In the genomic region with DNA sequence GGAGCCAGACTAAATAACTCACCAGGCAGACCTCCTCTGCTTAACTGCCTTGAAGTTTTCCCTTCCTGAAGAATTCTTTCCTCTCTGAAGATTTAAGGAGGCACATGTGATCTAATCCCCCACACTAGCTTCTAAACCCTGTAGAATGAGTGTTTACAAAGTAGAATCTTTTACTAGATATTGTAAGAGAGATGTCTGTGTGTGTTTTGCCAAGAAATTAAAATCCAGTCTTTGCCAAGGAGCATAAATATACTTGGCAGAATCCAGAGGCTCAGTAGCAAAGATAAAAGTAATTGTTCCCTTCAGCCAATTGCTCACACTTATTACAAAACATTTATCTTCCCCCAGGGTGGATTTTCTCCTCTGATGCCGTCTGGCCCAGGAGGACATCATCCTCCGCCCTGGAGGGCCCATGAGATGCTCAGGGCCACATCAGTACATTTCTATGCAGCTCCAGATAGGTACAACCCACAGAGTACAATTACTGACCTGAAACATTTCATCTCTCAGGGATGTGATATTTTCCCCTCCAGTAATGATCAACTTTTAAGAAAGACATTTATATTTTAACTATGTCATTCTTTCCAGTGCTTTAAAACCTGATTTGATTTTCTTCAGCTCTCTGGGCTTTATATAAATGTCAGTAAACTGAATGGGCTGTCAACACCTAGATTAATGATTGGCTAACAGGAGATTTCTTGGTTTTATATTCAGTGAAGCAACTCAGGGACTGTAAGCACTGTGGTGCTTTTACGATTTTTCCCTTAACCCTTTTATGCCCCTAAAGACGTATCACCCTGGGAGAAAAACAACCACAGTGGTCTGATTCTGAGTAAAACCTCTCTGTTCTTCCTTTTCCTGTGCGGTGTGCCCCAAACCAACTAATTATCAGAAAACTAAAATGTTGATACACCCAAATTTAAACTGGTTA, we compare ENCODE assay signal across 9 cellular contexts. TPM values are rescaled to one million over a fixed set of nuclear protein-coding genes. Genes with fewer than 3 reads are reported as not detected.
DNase-seq lines count a peak whose midpoint lies in the region; ATAC-seq and TF ChIP-seq lines count a peak whose summit lies in the region.
"Had no signal": no experiment of that assay in that cellular context is flagged by ENCODE, and none has a peak within 500 bp of the region (broad histone marks: within the 10 kb centered on the region; RNA-seq: fewer than 3 reads in every experiment).

No MANE protein-coding gene starts in this region.

- H3K9me3 ChIP-seq in HEK293 (ENCODE audit: control insufficient read depth, insufficient read depth, low read depth, low read length) (no peaks in the 10 kb centered on the region), upper lobe of left lung (no peaks in the 10 kb centered on the region), thyroid gland (no peaks in the 10 kb centered on the region)

- H3K36me3 ChIP-seq in HEK293 (ENCODE audit: control insufficient read depth in 2 of 2, insufficient read depth in 1 of 2, low read length in 2 of 2) (no peaks in the 10 kb centered on the region), upper lobe of left lung (no peaks in the 10 kb centered on the region), thyroid gland (no peaks in the 10 kb centered on the region)

- ATAC-seq in GM18517 (IDR thresholded peaks at IDR 0.05; ENCODE audit: unreplicated experiment) (peak; percentile 63), left cardiac atrium (peak; percentile 67 to 72), upper lobe of left lung (ENCODE audit: low FRiP score in 2 of 2) (peak in 1 of 2 donors; percentile 77)

- TF ChIP-seq POLR2A in upper lobe of left lung (IDR thresholded peaks at IDR 0.05) (no peak), thyroid gland (IDR thresholded peaks at IDR 0.05) (no peak)

- intact Hi-C loops in left cardiac atrium (cut with DNase I) = no loop called here
- intact Hi-C loops in thyroid gland (cut with DNase I) = no loop called here

- TF ChIP-seq EP300 in upper lobe of left lung (IDR thresholded peaks at IDR 0.05) = no peak

- H3K4me1 ChIP-seq in HEK293 (ENCODE audit: control insufficient read depth, insufficient read depth, low read length) = peaks cover 33% of the 10 kb centered on the region
- peaks cover 0 to 30% (median 18%) of the 10 kb centered on the region in 4 donors for H3K4me1 ChIP-seq in upper lobe of left lung
- H3K4me1 ChIP-seq in thyroid gland = no peaks in the 10 kb centered on the region
- H3K4me1 ChIP-seq: parathyroid adenoma had no signal

- H3K27ac ChIP-seq in HEK293 (ENCODE audit: extremely low read depth, low read depth, low read length) (peak overlapping the region; percentile 90), upper lobe of left lung (peak overlapping the region; percentile 1 to 59 (median 44)), thyroid gland (no peak overlapping the region)
- H3K27ac ChIP-seq: parathyroid adenoma had no signal

- WGBS in upper lobe of left lung, 2 donors = 30 to 33% methylated on average over 5 of the region's 5 CpGs
- WGBS in thyroid gland, 2 donors = 54 to 57% methylated on average over 5 of the region's 5 CpGs

- H3K27me3 ChIP-seq in upper lobe of left lung (no peaks in the 10 kb centered on the region), thyroid gland (no peaks in the 10 kb centered on the region)

- POLR2A ChIA-PET in HEK293 (lab: Yijun Ruan, JAX) = no interaction called here

- no peak for TF ChIP-seq CTCF in HEK293 (tag by site-specific recombination; IDR thresholded peaks at IDR 0.05)
- no peak for TF ChIP-seq CTCF in upper lobe of left lung (IDR thresholded peaks at IDR 0.05)
- no peak for TF ChIP-seq CTCF in thyroid gland (IDR thresholded peaks at IDR 0.05)

- CTCF ChIA-PET in HEK293 (lab: Yijun Ruan, JAX) = interaction anchor here (1.1 kb wide), 1 partner anchor 49 kb away, joined by 4 read pairs; no protein-coding TSS in a partner anchor

- H3K4me3 ChIP-seq in HEK293 (ENCODE audit: low read depth, low read length) (no peak overlapping the region), upper lobe of left lung (no peak overlapping the region), thyroid gland (replicated peaks in 1 of 3) (no peak overlapping the region)

- DNase-seq in T-helper 1 cell (peak in 3 of 5 donors; percentile 2 to 95 (median 18)), left cardiac atrium (no peak), upper lobe of left lung (no peak), thyroid gland (no peak), GM19240 (ENCODE audit: insufficient read length, low spot score) (no peak), Kasumi-1 (lab: John Stamatoyannopoulos, UW) (no peak)

TF ChIP-seq in HEK293, 187 proteins besides CTCF, POLR2A, EP300 and RAD21 (continues in another document):
- TF ChIP-seq ZNF600 (tag by site-specific recombination; IDR thresholded peaks at IDR 0.05) (no peak), ZNF2 (tag by site-specific recombination; IDR thresholded peaks at IDR 0.05) (no peak), ZNF658 (tag by site-specific recombination; IDR thresholded peaks at IDR 0.05) (no peak), GLI4 (tag by site-specific recombination; IDR thresholded peaks at IDR 0.05) (no peak), OVOL3 (tag by site-specific recombination; IDR thresholded peaks at IDR 0.05) (peak; percentile 43; the same call in 1 of the 2 replicates), MEIS1 (CRISPR knock-in tag; IDR thresholded peaks at IDR 0.05; ENCODE audit: borderline replicate concordance) (no peak), ZNF311 (tag by site-specific recombination; IDR thresholded peaks at IDR 0.05; ENCODE audit: borderline replicate concordance) (no peak), ZNF221 (tag by site-specific recombination; IDR thresholded peaks at IDR 0.05; ENCODE audit: borderline replicate concordance) (no peak), OSR2 (tag by site-specific recombination; IDR thresholded peaks at IDR 0.05) (peak; percentile 77), ZNF354C (tag by site-specific recombination; IDR thresholded peaks at IDR 0.05; ENCODE audit: borderline replicate concordance, low read depth) (no peak), ZNF10 (tag by site-specific recombination; IDR thresholded peaks at IDR 0.05) (0 out of 2 replicates have a peak, but pooled peaks have one; percentile 29)
- TF ChIP-seq, protein P1, sequence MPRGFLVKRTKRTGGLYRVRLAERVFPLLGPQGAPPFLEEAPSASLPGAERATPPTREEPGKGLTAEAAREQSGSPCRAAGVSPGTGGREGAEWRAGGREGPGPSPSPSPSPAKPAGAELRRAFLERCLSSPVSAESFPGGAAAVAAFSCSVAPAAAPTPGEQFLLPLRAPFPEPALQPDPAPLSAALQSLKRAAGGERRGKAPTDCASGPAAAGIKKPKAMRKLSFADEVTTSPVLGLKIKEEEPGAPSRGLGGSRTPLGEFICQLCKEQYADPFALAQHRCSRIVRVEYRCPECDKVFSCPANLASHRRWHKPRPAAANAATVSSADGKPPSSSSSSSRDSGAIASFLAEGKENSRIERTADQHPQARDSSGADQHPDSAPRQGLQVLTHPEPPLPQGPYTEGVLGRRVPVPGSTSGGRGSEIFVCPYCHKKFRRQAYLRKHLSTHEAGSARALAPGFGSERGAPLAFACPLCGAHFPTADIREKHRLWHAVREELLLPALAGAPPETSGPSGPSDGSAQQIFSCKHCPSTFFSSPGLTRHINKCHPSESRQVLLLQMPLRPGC (tag by site-specific recombination; IDR thresholded peaks at IDR 0.05) = no peak
- TF ChIP-seq, protein P2, sequence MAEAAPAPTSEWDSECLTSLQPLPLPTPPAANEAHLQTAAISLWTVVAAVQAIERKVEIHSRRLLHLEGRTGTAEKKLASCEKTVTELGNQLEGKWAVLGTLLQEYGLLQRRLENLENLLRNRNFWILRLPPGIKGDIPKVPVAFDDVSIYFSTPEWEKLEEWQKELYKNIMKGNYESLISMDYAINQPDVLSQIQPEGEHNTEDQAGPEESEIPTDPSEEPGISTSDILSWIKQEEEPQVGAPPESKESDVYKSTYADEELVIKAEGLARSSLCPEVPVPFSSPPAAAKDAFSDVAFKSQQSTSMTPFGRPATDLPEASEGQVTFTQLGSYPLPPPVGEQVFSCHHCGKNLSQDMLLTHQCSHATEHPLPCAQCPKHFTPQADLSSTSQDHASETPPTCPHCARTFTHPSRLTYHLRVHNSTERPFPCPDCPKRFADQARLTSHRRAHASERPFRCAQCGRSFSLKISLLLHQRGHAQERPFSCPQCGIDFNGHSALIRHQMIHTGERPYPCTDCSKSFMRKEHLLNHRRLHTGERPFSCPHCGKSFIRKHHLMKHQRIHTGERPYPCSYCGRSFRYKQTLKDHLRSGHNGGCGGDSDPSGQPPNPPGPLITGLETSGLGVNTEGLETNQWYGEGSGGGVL (tag by site-specific recombination; IDR thresholded peaks at IDR 0.05) = no peak
- TF ChIP-seq, protein P3, sequence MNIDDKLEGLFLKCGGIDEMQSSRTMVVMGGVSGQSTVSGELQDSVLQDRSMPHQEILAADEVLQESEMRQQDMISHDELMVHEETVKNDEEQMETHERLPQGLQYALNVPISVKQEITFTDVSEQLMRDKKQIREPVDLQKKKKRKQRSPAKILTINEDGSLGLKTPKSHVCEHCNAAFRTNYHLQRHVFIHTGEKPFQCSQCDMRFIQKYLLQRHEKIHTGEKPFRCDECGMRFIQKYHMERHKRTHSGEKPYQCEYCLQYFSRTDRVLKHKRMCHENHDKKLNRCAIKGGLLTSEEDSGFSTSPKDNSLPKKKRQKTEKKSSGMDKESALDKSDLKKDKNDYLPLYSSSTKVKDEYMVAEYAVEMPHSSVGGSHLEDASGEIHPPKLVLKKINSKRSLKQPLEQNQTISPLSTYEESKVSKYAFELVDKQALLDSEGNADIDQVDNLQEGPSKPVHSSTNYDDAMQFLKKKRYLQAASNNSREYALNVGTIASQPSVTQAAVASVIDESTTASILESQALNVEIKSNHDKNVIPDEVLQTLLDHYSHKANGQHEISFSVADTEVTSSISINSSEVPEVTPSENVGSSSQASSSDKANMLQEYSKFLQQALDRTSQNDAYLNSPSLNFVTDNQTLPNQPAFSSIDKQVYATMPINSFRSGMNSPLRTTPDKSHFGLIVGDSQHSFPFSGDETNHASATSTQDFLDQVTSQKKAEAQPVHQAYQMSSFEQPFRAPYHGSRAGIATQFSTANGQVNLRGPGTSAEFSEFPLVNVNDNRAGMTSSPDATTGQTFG (tag by site-specific recombination; IDR thresholded peaks at IDR 0.05; ENCODE audit: borderline replicate concordance) = no peak

RNA-seq across cellular contexts. Expression of a gene that starts 37.7 kb away (rescaled TPM):
- total RNA-seq in left cardiac atrium (1 to 10 TPM; 2.3 to 2.4 TPM), upper lobe of left lung (10 to 100 TPM in 2 of 6 donors, 1 to 10 TPM in 4; 1.6 to 10.5 (median 8.5) TPM), thyroid gland (1 to 10 TPM in 3 of 4 donors, under 1 TPM in 1; 0.56 to 5.0 (median 1.5) TPM)

Comparison
In these comparisons a context has a peak if more than half of its experiments do, and no peak if none do; other contexts are left out.
1. H3K27ac ChIP-seq: peak in HEK293 (single experiment) and upper lobe of left lung (4 of 4); none in thyroid gland (0 of 3).
2. DNase-seq: peak in T-helper 1 cell (3 of 5); none in left cardiac atrium (single experiment), upper lobe of left lung (0 of 2), thyroid gland (0 of 2), GM19240 (single experiment) and Kasumi-1 (0 of 2).